Comparison of ENCODE assay signal across 1 cellular context in the genomic region with DNA sequence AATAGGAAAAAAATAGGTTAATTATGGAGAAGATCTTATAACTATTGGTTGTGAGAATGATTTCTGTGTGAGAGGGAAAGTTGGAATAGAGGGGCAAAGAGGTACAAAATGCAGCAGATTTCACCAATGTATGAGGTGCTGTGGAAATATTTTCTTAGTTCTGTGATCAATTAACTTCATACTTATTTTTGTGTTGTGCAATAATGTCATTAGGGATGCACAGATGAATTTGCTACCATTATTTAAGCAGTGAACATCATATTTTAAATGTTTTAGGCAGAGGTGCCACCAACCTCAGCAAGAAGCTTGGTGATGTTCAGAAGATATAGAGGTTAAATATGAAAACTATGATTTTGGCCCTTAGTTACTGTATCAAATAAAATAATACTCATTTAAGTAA.
A peak's percentile ranks its signal among the peaks of the same experiment; 100 is the strongest.
TF ChIP-seq lines count a peak whose summit lies in the region.

No MANE protein-coding gene starts in this region.

TF ChIP-seq in K562, 482 proteins besides CTCF, POLR2A, EP300 and RAD21:
- TF ChIP-seq, protein P1, sequence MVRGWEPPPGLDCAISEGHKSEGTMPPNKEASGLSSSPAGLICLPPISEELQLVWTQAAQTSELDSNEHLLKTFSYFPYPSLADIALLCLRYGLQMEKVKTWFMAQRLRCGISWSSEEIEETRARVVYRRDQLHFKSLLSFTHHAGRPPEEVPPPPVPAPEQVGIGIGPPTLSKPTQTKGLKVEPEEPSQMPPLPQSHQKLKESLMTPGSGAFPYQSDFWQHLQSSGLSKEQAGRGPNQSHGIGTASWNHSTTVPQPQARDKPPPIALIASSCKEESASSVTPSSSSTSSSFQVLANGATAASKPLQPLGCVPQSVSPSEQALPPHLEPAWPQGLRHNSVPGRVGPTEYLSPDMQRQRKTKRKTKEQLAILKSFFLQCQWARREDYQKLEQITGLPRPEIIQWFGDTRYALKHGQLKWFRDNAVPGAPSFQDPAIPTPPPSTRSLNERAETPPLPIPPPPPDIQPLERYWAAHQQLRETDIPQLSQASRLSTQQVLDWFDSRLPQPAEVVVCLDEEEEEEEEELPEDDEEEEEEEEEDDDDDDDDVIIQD (CRISPR knock-in tag; IDR thresholded peaks at IDR 0.05), result no peak
- TF ChIP-seq CEBPB (tag; IDR thresholded peaks at IDR 0.05) (peak; percentile 74), MEIS2 (IDR thresholded peaks at IDR 0.05; ENCODE audit: partially characterized antibody) (no peak), HDAC2 (IDR thresholded peaks at IDR 0.05) (no peak), PCBP2 (IDR thresholded peaks at IDR 0.05; ENCODE audit: low read depth, low read length, poor library complexity, severe bottlenecking) (no peak), ZNF583 (CRISPR knock-in tag; IDR thresholded peaks at IDR 0.05) (no peak), ZNF174 (CRISPR knock-in tag; IDR thresholded peaks at IDR 0.05) (no peak), ESRRA (IDR thresholded peaks at IDR 0.05; ENCODE audit: borderline replicate concordance, low read depth) (no peak), GABPB1 (CRISPR knock-in tag; IDR thresholded peaks at IDR 0.05) (no peak), CEBPG (CRISPR knock-in tag; IDR thresholded peaks at IDR 0.05) (no peak), CEBPG (tag; conservative IDR thresholded peaks at IDR 0.05 in 1 of 2, IDR thresholded peaks at IDR 0.05 in 1 of 2) (peak in 1 of 2 experiments; percentile 47; a peak in 2 of 4 replicates), NBN (IDR thresholded peaks at IDR 0.05; ENCODE audit: low read depth) (no peak)
- TF ChIP-seq, protein P2, sequence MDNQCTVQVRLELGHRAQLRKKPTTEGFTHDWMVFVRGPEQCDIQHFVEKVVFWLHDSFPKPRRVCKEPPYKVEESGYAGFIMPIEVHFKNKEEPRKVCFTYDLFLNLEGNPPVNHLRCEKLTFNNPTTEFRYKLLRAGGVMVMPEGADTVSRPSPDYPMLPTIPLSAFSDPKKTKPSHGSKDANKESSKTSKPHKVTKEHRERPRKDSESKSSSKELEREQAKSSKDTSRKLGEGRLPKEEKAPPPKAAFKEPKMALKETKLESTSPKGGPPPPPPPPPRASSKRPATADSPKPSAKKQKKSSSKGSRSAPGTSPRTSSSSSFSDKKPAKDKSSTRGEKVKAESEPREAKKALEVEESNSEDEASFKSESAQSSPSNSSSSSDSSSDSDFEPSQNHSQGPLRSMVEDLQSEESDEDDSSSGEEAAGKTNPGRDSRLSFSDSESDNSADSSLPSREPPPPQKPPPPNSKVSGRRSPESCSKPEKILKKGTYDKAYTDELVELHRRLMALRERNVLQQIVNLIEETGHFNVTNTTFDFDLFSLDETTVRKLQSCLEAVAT (IDR thresholded peaks at IDR 0.05), result no peak
- TF ChIP-seq, protein P3, sequence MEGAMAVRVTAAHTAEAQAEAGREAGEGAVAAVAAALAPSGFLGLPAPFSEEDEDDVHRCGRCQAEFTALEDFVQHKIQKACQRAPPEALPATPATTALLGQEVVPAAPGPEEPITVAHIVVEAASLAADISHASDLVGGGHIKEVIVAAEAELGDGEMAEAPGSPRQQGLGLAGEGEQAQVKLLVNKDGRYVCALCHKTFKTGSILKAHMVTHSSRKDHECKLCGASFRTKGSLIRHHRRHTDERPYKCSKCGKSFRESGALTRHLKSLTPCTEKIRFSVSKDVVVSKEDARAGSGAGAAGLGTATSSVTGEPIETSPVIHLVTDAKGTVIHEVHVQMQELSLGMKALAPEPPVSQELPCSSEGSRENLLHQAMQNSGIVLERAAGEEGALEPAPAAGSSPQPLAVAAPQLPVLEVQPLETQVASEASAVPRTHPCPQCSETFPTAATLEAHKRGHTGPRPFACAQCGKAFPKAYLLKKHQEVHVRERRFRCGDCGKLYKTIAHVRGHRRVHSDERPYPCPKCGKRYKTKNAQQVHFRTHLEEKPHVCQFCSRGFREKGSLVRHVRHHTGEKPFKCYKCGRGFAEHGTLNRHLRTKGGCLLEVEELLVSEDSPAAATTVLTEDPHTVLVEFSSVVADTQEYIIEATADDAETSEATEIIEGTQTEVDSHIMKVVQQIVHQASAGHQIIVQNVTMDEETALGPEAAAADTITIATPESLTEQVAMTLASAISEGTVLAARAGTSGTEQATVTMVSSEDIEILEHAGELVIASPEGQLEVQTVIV (CRISPR knock-in tag; IDR thresholded peaks at IDR 0.05; ENCODE audit: borderline replicate concordance), result no peak
